1 cellular context compared by ENCODE assay signal in the genomic region with DNA sequence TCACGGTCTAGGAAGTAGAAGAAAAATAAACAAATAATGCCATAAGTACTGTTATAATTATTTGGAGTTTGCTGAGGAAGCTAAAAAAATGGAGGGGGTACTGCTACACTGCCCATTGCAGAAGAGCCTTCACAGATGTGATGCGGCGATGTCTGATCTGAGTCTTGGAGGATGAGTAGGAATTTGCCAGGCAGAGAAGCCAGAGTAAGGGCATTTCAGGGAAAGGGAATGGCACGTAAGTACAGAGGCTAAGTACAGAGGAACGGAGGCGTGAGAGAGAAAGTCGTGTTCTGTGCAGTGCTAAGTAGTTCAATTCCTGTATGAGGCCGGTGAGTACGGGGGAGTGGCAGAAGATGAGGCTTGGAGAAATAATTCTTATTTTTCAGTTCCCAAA.
TF ChIP-seq lines count a peak whose summit lies in the region.

No MANE protein-coding gene starts in this region.

TF ChIP-seq in IMR-90, 13 proteins besides CTCF, POLR2A, EP300 and RAD21 (continued from another document):
- TF ChIP-seq, protein P1, sequence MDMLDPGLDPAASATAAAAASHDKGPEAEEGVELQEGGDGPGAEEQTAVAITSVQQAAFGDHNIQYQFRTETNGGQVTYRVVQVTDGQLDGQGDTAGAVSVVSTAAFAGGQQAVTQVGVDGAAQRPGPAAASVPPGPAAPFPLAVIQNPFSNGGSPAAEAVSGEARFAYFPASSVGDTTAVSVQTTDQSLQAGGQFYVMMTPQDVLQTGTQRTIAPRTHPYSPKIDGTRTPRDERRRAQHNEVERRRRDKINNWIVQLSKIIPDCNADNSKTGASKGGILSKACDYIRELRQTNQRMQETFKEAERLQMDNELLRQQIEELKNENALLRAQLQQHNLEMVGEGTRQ (IDR thresholded peaks at IDR 0.05; ENCODE audit: low read depth, low read length), result no peak
- TF ChIP-seq MAFK (IDR thresholded peaks at IDR 0.05; ENCODE audit: low read depth, low read length) (peak; percentile 37), MAZ (IDR thresholded peaks at IDR 0.05; ENCODE audit: borderline replicate concordance, low read depth, low read length) (no peak), RFX5 (IDR thresholded peaks at IDR 0.05; ENCODE audit: low read depth, low read length) (no peak), CEBPB (IDR thresholded peaks at IDR 0.05; ENCODE audit: low read depth, low read length) (no peak), SMC3 (IDR thresholded peaks at IDR 0.05; ENCODE audit: low read depth, low read length) (no peak), FOS (IDR thresholded peaks at IDR 0.05; ENCODE audit: low read depth, low read length) (no peak)
- TF ChIP-seq, protein P2, sequence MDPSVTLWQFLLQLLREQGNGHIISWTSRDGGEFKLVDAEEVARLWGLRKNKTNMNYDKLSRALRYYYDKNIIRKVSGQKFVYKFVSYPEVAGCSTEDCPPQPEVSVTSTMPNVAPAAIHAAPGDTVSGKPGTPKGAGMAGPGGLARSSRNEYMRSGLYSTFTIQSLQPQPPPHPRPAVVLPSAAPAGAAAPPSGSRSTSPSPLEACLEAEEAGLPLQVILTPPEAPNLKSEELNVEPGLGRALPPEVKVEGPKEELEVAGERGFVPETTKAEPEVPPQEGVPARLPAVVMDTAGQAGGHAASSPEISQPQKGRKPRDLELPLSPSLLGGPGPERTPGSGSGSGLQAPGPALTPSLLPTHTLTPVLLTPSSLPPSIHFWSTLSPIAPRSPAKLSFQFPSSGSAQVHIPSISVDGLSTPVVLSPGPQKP (IDR thresholded peaks at IDR 0.05; ENCODE audit: borderline replicate concordance, low read depth, low read length), result no peak
